In genomic region chr9:95171596-95171995, GRCh38 we compare ENCODE assay signal across 22 cellular contexts.
DNase-seq lines count a peak whose midpoint lies in the region; ATAC-seq, FAIRE-seq and TF ChIP-seq lines count a peak whose summit lies in the region.
"Had no signal": no experiment of that assay in that cellular context is flagged by ENCODE, and none has a peak within 500 bp of the region (broad histone marks: within the 10 kb centered on the region; RNA-seq: fewer than 3 reads in every experiment).

No MANE protein-coding gene starts in this region.

- H3K9me3 ChIP-seq in OCI-LY7 (ENCODE audit: low read length) (no peaks in the 10 kb centered on the region), endodermal cell (ENCODE audit: control insufficient read depth, low read length) (no peaks in the 10 kb centered on the region), Peyer's patch (no peaks in the 10 kb centered on the region)

- peaks cover 16% of the 10 kb centered on the region for H3K36me3 Mint-ChIP-seq in activated CD8-positive, alpha-beta memory T cell treated with anti-CD3 and anti-CD28 coated beads, Interleukin-2, amount 10 ng/mL, durations not matched to agents 7 days and 5 days
- no peaks in the 10 kb centered on the region for H3K36me3 Mint-ChIP-seq in endodermal cell (ENCODE audit: low read depth)
- H3K36me3 Mint-ChIP-seq in osteocyte (ENCODE audit: unreplicated experiment), result peaks cover 7% of the 10 kb centered on the region
- H3K36me3 Mint-ChIP-seq in effector memory CD8-positive, alpha-beta T cell (ENCODE audit: insufficient read depth), result peaks cover 3% of the 10 kb centered on the region

- H3K4me1 Mint-ChIP-seq in activated CD8-positive, alpha-beta memory T cell treated with anti-CD3 and anti-CD28 coated beads, Interleukin-2, amount 10 ng/mL, durations not matched to agents 7 days and 5 days, result peaks cover 33% of the 10 kb centered on the region
- H3K4me1 Mint-ChIP-seq in endodermal cell (peaks cover 28% of the 10 kb centered on the region), osteocyte (ENCODE audit: unreplicated experiment) (peaks cover 28% of the 10 kb centered on the region)
- H3K4me1 Mint-ChIP-seq in effector memory CD8-positive, alpha-beta T cell (ENCODE audit: low read depth in 2 of 2), result peaks cover 0 to 3% of the 10 kb centered on the region in 2 donors

- intact Hi-C loops in OCI-LY7 (cut with micrococcal nuclease; ENCODE audit: unreplicated experiment), result no loop called here

- H3K27me3 ChIP-seq in endodermal cell (ENCODE audit: control insufficient read depth, insufficient read depth, low read length, poor library complexity, severe bottlenecking) (no peaks in the 10 kb centered on the region), Peyer's patch (no peaks in the 10 kb centered on the region)

- H3K79me2 ChIP-seq in OCI-LY7 (ENCODE audit: insufficient read depth, low read depth, low read length), result no peaks in the 10 kb centered on the region

- peak overlapping the region; percentile 21 for H3K27ac Mint-ChIP-seq in activated CD8-positive, alpha-beta memory T cell treated with anti-CD3 and anti-CD28 coated beads, Interleukin-2, amount 10 ng/mL, durations not matched to agents 7 days and 5 days
- H3K27ac Mint-ChIP-seq in endodermal cell, result no peak overlapping the region
- peak overlapping the region; percentile 79 for H3K27ac Mint-ChIP-seq in osteocyte (ENCODE audit: unreplicated experiment)
- H3K27ac Mint-ChIP-seq in effector memory CD8-positive, alpha-beta T cell, result no peak overlapping the region
- H3K27ac Mint-ChIP-seq: progenitor cell of endocrine pancreas had no signal

- H3K4me3 Mint-ChIP-seq in activated CD8-positive, alpha-beta memory T cell treated with anti-CD3 and anti-CD28 coated beads, Interleukin-2, amount 10 ng/mL, durations not matched to agents 7 days and 5 days, result no peak overlapping the region
- H3K4me3 Mint-ChIP-seq in endodermal cell (no peak overlapping the region), osteocyte (ENCODE audit: unreplicated experiment) (no peak overlapping the region)
- H3K4me3 Mint-ChIP-seq in effector memory CD8-positive, alpha-beta T cell, result no peak overlapping the region
- H3K4me3 Mint-ChIP-seq: CD8-positive, alpha-beta memory T cell had no signal

- no peak for TF ChIP-seq POLR2A in Peyer's patch (IDR thresholded peaks at IDR 0.05)

- no TSS peak for BruUV-seq in OCI-LY7 (replicated peaks; lab: Mats Ljungman, UMichigan)

- no peak for TF ChIP-seq CTCF in OCI-LY7 (conservative IDR thresholded peaks at IDR 0.05; ENCODE audit: low read length)
- no peak for TF ChIP-seq CTCF in endodermal cell (conservative IDR thresholded peaks at IDR 0.05)
- no peak for TF ChIP-seq CTCF in osteocyte (IDR thresholded peaks at IDR 0.05)
- no peak for TF ChIP-seq CTCF in Peyer's patch (IDR thresholded peaks at IDR 0.05)

- H3K27ac ChIP-seq in OCI-LY7 (ENCODE audit: low read depth, low read length, poor library complexity, severe bottlenecking) (no peak overlapping the region), endodermal cell (ENCODE audit: low read depth, low read length) (no peak overlapping the region), Peyer's patch (no peak overlapping the region)

- no peak overlapping the region for H3K9ac ChIP-seq in endodermal cell (ENCODE audit: extremely low read depth, low read length, poor library complexity, severe bottlenecking)

- ATAC-seq in activated CD8-positive, alpha-beta memory T cell treated with anti-CD3 and anti-CD28 coated beads, Interleukin-2, amount 10 ng/mL, durations not matched to agents 7 days and 5 days, result no peak
- no peak for ATAC-seq in effector memory CD8-positive, alpha-beta T cell (replicated peaks)
- ATAC-seq: HepG2; naive thymus-derived CD4-positive, alpha-beta T cell had no signal

- WGBS in endodermal cell (ENCODE audit: insufficient coverage in 1 of 2, insufficient read length in 1 of 2), 2 experiments, result 91% methylated on average over 1 of the region's 1 CpG; no CpG with 5 or more reads in 1 of the 2 experiments

- POLR2A ChIA-PET in OCI-LY7 (lab: Charles Lee), result interaction anchor here (0.7 kb wide), 1 partner anchor 339 kb away, joined by 5 read pairs; no protein-coding TSS in a partner anchor

- no peak overlapping the region for H2AFZ ChIP-seq in OCI-LY7 (ENCODE audit: low read length)

- H3K4me3 ChIP-seq in OCI-LY7 (ENCODE audit: low read depth, low read length, poor library complexity, severe bottlenecking), result no peak overlapping the region
- peak overlapping the region; percentile 33 for H3K4me3 ChIP-seq in endodermal cell (ENCODE audit: low read length)
- no peak overlapping the region for H3K4me3 ChIP-seq in Peyer's patch

- H4K20me1 ChIP-seq in OCI-LY7 (ENCODE audit: insufficient read depth, low read length), result no peaks in the 10 kb centered on the region

- peak overlapping the region; percentile 24; the same call in 1 of the 2 replicates for H3K4me2 ChIP-seq in OCI-LY7 (ENCODE audit: low read length)

- H3K9me3 Mint-ChIP-seq in activated CD8-positive, alpha-beta memory T cell treated with anti-CD3 and anti-CD28 coated beads, Interleukin-2, amount 10 ng/mL, durations not matched to agents 7 days and 5 days (ENCODE audit: low read depth), result no peaks in the 10 kb centered on the region
- H3K9me3 Mint-ChIP-seq in endodermal cell (no peaks in the 10 kb centered on the region), osteocyte (ENCODE audit: unreplicated experiment) (no peaks in the 10 kb centered on the region)
- no peaks in the 10 kb centered on the region for H3K9me3 Mint-ChIP-seq in effector memory CD8-positive, alpha-beta T cell
- H3K9me3 Mint-ChIP-seq: CD8-positive, alpha-beta memory T cell had no signal

- no peaks in the 10 kb centered on the region for H3K27me3 Mint-ChIP-seq in activated CD8-positive, alpha-beta memory T cell treated with anti-CD3 and anti-CD28 coated beads, Interleukin-2, amount 10 ng/mL, durations not matched to agents 7 days and 5 days
- H3K27me3 Mint-ChIP-seq in endodermal cell (ENCODE audit: insufficient read depth) (no peaks in the 10 kb centered on the region), osteocyte (ENCODE audit: unreplicated experiment) (no peaks in the 10 kb centered on the region)
- H3K27me3 Mint-ChIP-seq in effector memory CD8-positive, alpha-beta T cell, result no peaks in the 10 kb centered on the region
- H3K27me3 Mint-ChIP-seq: CD8-positive, alpha-beta memory T cell; naive thymus-derived CD4-positive, alpha-beta T cell; progenitor cell of endocrine pancreas had no signal

- no peak for DNase-seq in activated CD8-positive, alpha-beta memory T cell treated with anti-CD3 and anti-CD28 coated beads, Interleukin-2, amount 10 ng/mL, durations not matched to agents 7 days and 5 days
- no peak for DNase-seq in activated CD8-positive, alpha-beta memory T cell treated with anti-CD3 and anti-CD28 coated beads, Interleukin-2, amount 50 U/mL, for 4 hours
- DNase-seq in OCI-LY7 (ENCODE audit: low spot score), result no peak
- DNase-seq in endodermal cell, result no peak
- no peak for DNase-seq in osteocyte (ENCODE audit: extremely low spot score, unreplicated experiment)
- no peak for DNase-seq in GM19239 (ENCODE audit: insufficient read length, low spot score)
- no peak for DNase-seq in effector memory CD8-positive, alpha-beta T cell
- DNase-seq in Peyer's patch, result no peak
- DNase-seq: activated naive CD4-positive, alpha-beta T cell treated with anti-CD3 and anti-CD28 coated beads, Interleukin-2, amount 50 U/mL, for 16 hours; CD8-positive, alpha-beta memory T cell; cortex of kidney; DMS79; erythroblast; mammary epithelial cell; naive thymus-derived CD4-positive, alpha-beta T cell; NCI-H187 treated with DMSO at 0.1 percent for 48 hours; NCI-H345; SIG-M5; stimulated activated CD4-positive, alpha-beta T cell treated with anti-CD3 and anti-CD28 coated beads, Interleukin-4, amount 100 ng/mL, for 4 hours had no signal

- no peak for FAIRE-seq in GM19239 (lab: Jason Lieb, UNC)
- FAIRE-seq: H1, HepG2 had no signal

- H3K4me1 ChIP-seq in OCI-LY7 (ENCODE audit: insufficient read depth, low read length, poor library complexity, severe bottlenecking), result peaks cover 8% of the 10 kb centered on the region
- peaks cover 7% of the 10 kb centered on the region for H3K4me1 ChIP-seq in endodermal cell (ENCODE audit: control insufficient read depth, insufficient read depth, low read length)
- H3K4me1 ChIP-seq in Peyer's patch, result no peaks in the 10 kb centered on the region

- CTCF ChIA-PET in activated CD8-positive, alpha-beta memory T cell treated with anti-CD3 and anti-CD28 coated beads, Interleukin-2, amount 10 ng/mL, durations not matched to agents 7 days and 5 days (lab: Charles Lee), result no interaction called here
- CTCF ChIA-PET in OCI-LY7 (lab: Charles Lee; ENCODE audit: unreplicated experiment), result no interaction called here

- peaks cover 15% of the 10 kb centered on the region for H3K36me3 ChIP-seq in OCI-LY7 (ENCODE audit: insufficient read depth, low read length)
- H3K36me3 ChIP-seq in endodermal cell (ENCODE audit: control insufficient read depth, insufficient read depth, low read length), result peaks cover 5% of the 10 kb centered on the region
- no peaks in the 10 kb centered on the region for H3K36me3 ChIP-seq in Peyer's patch

- no peaks in the 10 kb centered on the region for H3K9me2 ChIP-seq in OCI-LY7 (ENCODE audit: insufficient read depth, low read length)

Comparison
In these comparisons a context has a peak if more than half of its experiments do, and no peak if none do; other contexts are left out.
1. H3K27ac Mint-ChIP-seq: peak in activated CD8-positive, alpha-beta memory T cell treated with anti-CD3 and anti-CD28 coated beads, Interleukin-2, amount 10 ng/mL, durations not matched to agents 7 days and 5 days (single experiment) and osteocyte (single experiment); none in endodermal cell (single experiment) and effector memory CD8-positive, alpha-beta T cell (0 of 2).